Comparison of ENCODE assay signal across 13 cellular contexts in the genomic region with DNA sequence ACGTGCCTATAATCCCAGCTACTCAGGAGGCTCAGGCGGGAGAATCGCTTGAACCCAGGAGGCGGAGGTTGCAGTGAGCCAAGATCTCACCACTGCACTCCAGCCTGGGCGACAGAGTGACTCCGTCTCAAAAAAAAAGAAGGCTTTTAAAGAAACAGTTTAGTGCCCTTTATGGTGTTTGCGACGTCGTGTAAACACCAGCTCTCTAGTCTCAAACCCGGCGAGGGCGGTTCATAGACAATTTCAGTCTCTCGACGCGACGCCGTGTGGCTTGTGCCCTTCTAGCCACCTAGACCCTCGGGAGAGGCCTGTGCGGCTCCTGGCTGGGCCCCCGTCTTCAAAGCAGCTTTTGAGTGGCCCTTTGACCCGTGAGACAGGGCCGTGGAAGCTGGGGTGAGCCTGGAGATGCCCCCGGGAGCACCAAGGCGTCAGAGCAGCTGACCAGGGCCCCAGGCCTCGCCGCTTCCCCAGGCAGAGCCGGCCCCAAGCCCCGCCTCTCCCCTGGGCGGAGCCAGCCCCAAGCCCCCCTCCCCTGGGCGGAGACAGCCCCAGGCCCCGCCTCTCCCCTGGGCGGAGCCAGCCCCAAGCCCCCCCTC. TPM values are rescaled to one million over a fixed set of nuclear protein-coding genes. Genes with fewer than 3 reads are reported as not detected.
A peak's percentile ranks its signal among the peaks of the same experiment; 100 is the strongest.
DNase-seq lines count a peak whose midpoint lies in the region; ATAC-seq lines count a peak whose summit lies in the region.
"Had no signal": no experiment of that assay in that cellular context is flagged by ENCODE, and none has a peak within 500 bp of the region (broad histone marks: within the 10 kb centered on the region; RNA-seq: fewer than 3 reads in every experiment).

No MANE protein-coding gene starts in this region.

- CTCF ChIA-PET in naive thymus-derived CD4-positive, alpha-beta T cell (lab: Charles Lee), result no interaction called here
- CTCF ChIA-PET in activated CD8-positive, alpha-beta T cell treated with anti-CD3 and anti-CD28 coated beads, Interleukin-2, amount 10 ng/mL, durations not matched to agents 7 days and 5 days (lab: Charles Lee), result interaction anchor here (1.6 kb wide), 2 partner anchors 15 to 20 kb away, joined by 7 to 12 read pairs; no protein-coding TSS in a partner anchor

- H3K9ac ChIP-seq in SK-N-MC (ENCODE audit: insufficient read length), result no peak overlapping the region

- POLR2A ChIA-PET in naive thymus-derived CD4-positive, alpha-beta T cell (lab: Charles Lee), result interaction anchor here (1.0 to 1.9 kb wide), 4 partner anchors 15 to 20 kb away, joined by 3 to 18 read pairs (median 6); no protein-coding TSS in a partner anchor
- POLR2A ChIA-PET in activated CD8-positive, alpha-beta T cell treated with anti-CD3 and anti-CD28 coated beads, Interleukin-2, amount 10 ng/mL, durations not matched to agents 7 days and 5 days (lab: Charles Lee), result no interaction called here

- intact Hi-C loops in naive thymus-derived CD4-positive, alpha-beta T cell (cut with micrococcal nuclease), result no loop called here

- H3K27me3 Mint-ChIP-seq in naive thymus-derived CD4-positive, alpha-beta T cell, result peaks cover 0 to 10% (median 0%) of the 10 kb centered on the region in 5 donors
- peaks cover 5% of the 10 kb centered on the region for H3K27me3 Mint-ChIP-seq in activated CD8-positive, alpha-beta T cell treated with anti-CD3 and anti-CD28 coated beads, Interleukin-2, amount 10 ng/mL, durations not matched to agents 7 days and 5 days (ENCODE audit: low read depth)

- H3K9me3 ChIP-seq in SK-N-MC (ENCODE audit: low read depth, low read length), result no peaks in the 10 kb centered on the region
- no peaks in the 10 kb centered on the region for H3K9me3 ChIP-seq in naive thymus-derived CD4-positive, alpha-beta T cell (ENCODE audit: control insufficient read depth in 2 of 3, low read length in 3 of 3)
- H3K9me3 ChIP-seq: SJCRH30 had no signal

- H3K4me1 ChIP-seq in naive thymus-derived CD4-positive, alpha-beta T cell (ENCODE audit: control insufficient read depth in 2 of 2, insufficient read depth in 2 of 2, low read length in 2 of 2), result peaks cover 0 to 5% of the 10 kb centered on the region in 2 donors

- DNase-seq in activated CD8-positive, alpha-beta memory T cell treated with anti-CD3 and anti-CD28 coated beads, Interleukin-2, amount 50 U/mL, for 48 hours, result peak; percentile 73
- no peak for DNase-seq in activated CD8-positive, alpha-beta memory T cell treated with anti-CD3 and anti-CD28 coated beads, Interleukin-2, amount 50 U/mL, for 4 hours
- DNase-seq in SK-N-MC (ENCODE audit: low read depth, low spot score), result no peak
- peak in 1 of 9 donors; percentile 44 for DNase-seq in naive thymus-derived CD4-positive, alpha-beta T cell
- no peak for DNase-seq in activated CD8-positive, alpha-beta T cell treated with anti-CD3 and anti-CD28 coated beads, Interleukin-2, amount 10 ng/mL, durations not matched to agents 7 days and 5 days
- DNase-seq: foreskin melanocyte, KBM-7, NCI-H1694, NCI-H69, SJCRH30, WERI-Rb-1 had no signal

- no peak overlapping the region for H3K4me3 Mint-ChIP-seq in naive thymus-derived CD4-positive, alpha-beta T cell
- no peak overlapping the region for H3K4me3 Mint-ChIP-seq in activated CD8-positive, alpha-beta T cell treated with anti-CD3 and anti-CD28 coated beads, Interleukin-2, amount 10 ng/mL, durations not matched to agents 7 days and 5 days

- ATAC-seq in naive thymus-derived CD4-positive, alpha-beta T cell, result no peak
- ATAC-seq in activated CD8-positive, alpha-beta T cell treated with anti-CD3 and anti-CD28 coated beads, Interleukin-2, amount 10 ng/mL, durations not matched to agents 7 days and 5 days, result no peak
- no peak for ATAC-seq in GM19351 (IDR thresholded peaks at IDR 0.05; ENCODE audit: unreplicated experiment)

- no peak overlapping the region for H3K27ac Mint-ChIP-seq in naive thymus-derived CD4-positive, alpha-beta T cell
- H3K27ac Mint-ChIP-seq in activated CD8-positive, alpha-beta T cell treated with anti-CD3 and anti-CD28 coated beads, Interleukin-2, amount 10 ng/mL, durations not matched to agents 7 days and 5 days, result no peak overlapping the region

- no peaks in the 10 kb centered on the region for H3K36me3 ChIP-seq in SK-N-MC (ENCODE audit: insufficient read depth, low read length)
- no peaks in the 10 kb centered on the region for H3K36me3 ChIP-seq in naive thymus-derived CD4-positive, alpha-beta T cell (ENCODE audit: control insufficient read depth in 2 of 3, insufficient read depth in 3 of 3, low read length in 3 of 3)
- H3K36me3 ChIP-seq: SJCRH30 had no signal

- H3K4me3 ChIP-seq in SK-N-MC, result no peak overlapping the region
- no peak overlapping the region for H3K4me3 ChIP-seq in naive thymus-derived CD4-positive, alpha-beta T cell (ENCODE audit: low read length)
- H3K4me3 ChIP-seq: SJCRH30 had no signal

- no peaks in the 10 kb centered on the region for H3K9me3 Mint-ChIP-seq in naive thymus-derived CD4-positive, alpha-beta T cell
- H3K9me3 Mint-ChIP-seq in activated CD8-positive, alpha-beta T cell treated with anti-CD3 and anti-CD28 coated beads, Interleukin-2, amount 10 ng/mL, durations not matched to agents 7 days and 5 days (ENCODE audit: insufficient read depth), result peaks cover 5% of the 10 kb centered on the region

- H3K36me3 Mint-ChIP-seq in naive thymus-derived CD4-positive, alpha-beta T cell, result peaks cover 0 to 6% (median 0%) of the 10 kb centered on the region in 5 donors
- peaks cover 4% of the 10 kb centered on the region for H3K36me3 Mint-ChIP-seq in activated CD8-positive, alpha-beta T cell treated with anti-CD3 and anti-CD28 coated beads, Interleukin-2, amount 10 ng/mL, durations not matched to agents 7 days and 5 days (ENCODE audit: low read depth)

- H3K27me3 ChIP-seq in naive thymus-derived CD4-positive, alpha-beta T cell (ENCODE audit: control insufficient read depth in 2 of 2, insufficient read depth in 2 of 2, low read length in 2 of 2), result no peaks in the 10 kb centered on the region
- H3K27me3 ChIP-seq: SJCRH30 had no signal

- peaks cover 6 to 15% (median 11%) of the 10 kb centered on the region in 7 donors for H3K4me1 Mint-ChIP-seq in naive thymus-derived CD4-positive, alpha-beta T cell
- peaks cover 14% of the 10 kb centered on the region for H3K4me1 Mint-ChIP-seq in activated CD8-positive, alpha-beta T cell treated with anti-CD3 and anti-CD28 coated beads, Interleukin-2, amount 10 ng/mL, durations not matched to agents 7 days and 5 days (ENCODE audit: low read depth)

- peak overlapping the region; percentile 71 for H3K27ac ChIP-seq in SK-N-MC
- H3K27ac ChIP-seq in naive thymus-derived CD4-positive, alpha-beta T cell (ENCODE audit: low read depth, low read length), result peak overlapping the region; percentile 29
- H3K27ac ChIP-seq: SJCRH30, WERI-Rb-1 had no signal

RNA-seq across cellular contexts. Expression of gene MADCAM1, which starts 5.0 kb away (rescaled TPM):
- 1 to 10 TPM in 2 of 5 experiments, under 1 TPM in 2, not detected in 1; 0.24 to 1.8 (median 0.83) TPM for total RNA-seq in naive thymus-derived CD4-positive, alpha-beta T cell
- under 1 TPM in 1 of 2 donors, not detected in 1; 0.12 TPM for polyA plus RNA-seq in naive thymus-derived CD4-positive, alpha-beta T cell
- under 1 TPM; 0.16 to 0.39 TPM for total RNA-seq in activated CD8-positive, alpha-beta T cell treated with anti-CD3 and anti-CD28 coated beads, Interleukin-2, amount 10 ng/mL, durations not matched to agents 7 days and 5 days
- polyA plus RNA-seq: AG04450 had no signal

RNA-seq across cellular contexts. Expression of gene TPGS1, which starts 16.1 kb away (rescaled TPM):
- 10 to 100 TPM; 21.6 to 34.5 (median 22.7) TPM for total RNA-seq in naive thymus-derived CD4-positive, alpha-beta T cell
- 10 to 100 TPM; 24.2 to 36.4 TPM for polyA plus RNA-seq in naive thymus-derived CD4-positive, alpha-beta T cell
- total RNA-seq in activated CD8-positive, alpha-beta T cell treated with anti-CD3 and anti-CD28 coated beads, Interleukin-2, amount 10 ng/mL, durations not matched to agents 7 days and 5 days, result 10 to 100 TPM; 20.1 to 20.7 TPM

RNA-seq across cellular contexts. Expression of gene SHC2, which starts 30.4 kb away (rescaled TPM):
- 1 to 10 TPM in 2 of 5 experiments, under 1 TPM in 1, not detected in 2; 0.82 to 2.3 (median 2.1) TPM for total RNA-seq in naive thymus-derived CD4-positive, alpha-beta T cell
- polyA plus RNA-seq in naive thymus-derived CD4-positive, alpha-beta T cell, result not detected
- total RNA-seq in activated CD8-positive, alpha-beta T cell treated with anti-CD3 and anti-CD28 coated beads, Interleukin-2, amount 10 ng/mL, durations not matched to agents 7 days and 5 days, result not detected

RNA-seq across cellular contexts. Expression of gene CDC34, which starts 40.3 kb away (rescaled TPM):
- 10 to 100 TPM; 39.0 to 47.3 (median 45.8) TPM for total RNA-seq in naive thymus-derived CD4-positive, alpha-beta T cell
- polyA plus RNA-seq in naive thymus-derived CD4-positive, alpha-beta T cell, result 10 to 100 TPM; 20.4 to 41.4 TPM
- total RNA-seq in activated CD8-positive, alpha-beta T cell treated with anti-CD3 and anti-CD28 coated beads, Interleukin-2, amount 10 ng/mL, durations not matched to agents 7 days and 5 days, result 10 to 100 TPM; 49.0 to 53.0 TPM

RNA-seq across cellular contexts. Expression of gene GZMM, which starts 52.6 kb away (rescaled TPM):
- 10 to 100 TPM; 30.0 to 81.4 (median 67.8) TPM for total RNA-seq in naive thymus-derived CD4-positive, alpha-beta T cell
- polyA plus RNA-seq in naive thymus-derived CD4-positive, alpha-beta T cell, result 100 to 1,000 TPM; 138 to 181 TPM
- 10 to 100 TPM; 86.9 to 87.3 TPM for total RNA-seq in activated CD8-positive, alpha-beta T cell treated with anti-CD3 and anti-CD28 coated beads, Interleukin-2, amount 10 ng/mL, durations not matched to agents 7 days and 5 days
- total RNA-seq: SJCRH30 had no signal
- polyA plus RNA-seq: AG04450 had no signal
